In genomic region chr17:17344507-17345293, GRCh38 we compare ENCODE assay signal across 1 cellular context.
TF ChIP-seq lines count a peak whose summit lies in the region.

No MANE protein-coding gene starts in this region.

TF ChIP-seq in HepG2, 621 proteins besides CTCF, POLR2A, EP300 and RAD21 (continued from another document and continues in another):
- TF ChIP-seq PAXIP1 (CRISPR knock-in tag; conservative IDR thresholded peaks at IDR 0.05) (peak; percentile 56; the same call in 1 of the 2 replicates), ZSCAN29 (CRISPR knock-in tag; conservative IDR thresholded peaks at IDR 0.05) (no peak), ZKSCAN5 (CRISPR knock-in tag; IDR thresholded peaks at IDR 0.05) (no peak), NFE2L2 (IDR thresholded peaks at IDR 0.05; ENCODE audit: low read length) (no peak), KLF15 (CRISPR knock-in tag; IDR thresholded peaks at IDR 0.05; ENCODE audit: borderline replicate concordance) (no peak), IKZF5 (CRISPR knock-in tag; IDR thresholded peaks at IDR 0.05) (peak; percentile 72; the same call in 1 of the 2 replicates), GATA4 (IDR thresholded peaks at IDR 0.05; ENCODE audit: borderline replicate concordance, low read depth) (no peak), TAF1 (CRISPR knock-in tag; IDR thresholded peaks at IDR 0.05) (no peak), PHF8 (CRISPR knock-in tag; IDR thresholded peaks at IDR 0.05) (no peak), ZBTB43 (CRISPR knock-in tag; conservative IDR thresholded peaks at IDR 0.05) (no peak), KMT2B (CRISPR knock-in tag; IDR thresholded peaks at IDR 0.05) (no peak), ZBTB49 (CRISPR knock-in tag; IDR thresholded peaks at IDR 0.05; ENCODE audit: borderline replicate concordance) (no peak), ATF1 (CRISPR knock-in tag; IDR thresholded peaks at IDR 0.05) (no peak), GMEB2 (CRISPR knock-in tag; IDR thresholded peaks at IDR 0.05; ENCODE audit: low read depth) (no peak), SPEN (CRISPR knock-in tag; IDR thresholded peaks at IDR 0.05; ENCODE audit: low read depth) (peak; percentile 28; the same call in 1 of the 2 replicates), TCF12 (IDR thresholded peaks at IDR 0.05) (no peak), TCF12 (CRISPR knock-in tag; IDR thresholded peaks at IDR 0.05) (no peak), ZNF362 (CRISPR knock-in tag; IDR thresholded peaks at IDR 0.05; ENCODE audit: borderline replicate concordance) (no peak), JUNB (CRISPR knock-in tag; IDR thresholded peaks at IDR 0.05; ENCODE audit: borderline replicate concordance) (no peak), ARID2 (CRISPR knock-in tag; IDR thresholded peaks at IDR 0.05; ENCODE audit: borderline replicate concordance) (0 out of 2 replicates have a peak, but pooled peaks have one; percentile 32), CREB1 (IDR thresholded peaks at IDR 0.05) (no peak), CREB1 (CRISPR knock-in tag; IDR thresholded peaks at IDR 0.05) (no peak), ARID5B (CRISPR knock-in tag; IDR thresholded peaks at IDR 0.05) (peak; percentile 72; the same call in 1 of the 2 replicates), DPF2 (CRISPR knock-in tag; IDR thresholded peaks at IDR 0.05; ENCODE audit: borderline replicate concordance, low read depth) (no peak), GZF1 (CRISPR knock-in tag; IDR thresholded peaks at IDR 0.05) (no peak), SOX5 (CRISPR knock-in tag; IDR thresholded peaks at IDR 0.05; ENCODE audit: borderline replicate concordance) (peak; percentile 54; the same call in 1 of the 2 replicates), SRSF1 (optimal IDR thresholded peaks at IDR 0.05; ENCODE audit: low read depth, low read length) (peak; percentile 34), NFAT5 (CRISPR knock-in tag; IDR thresholded peaks at IDR 0.05) (no peak), FOSL1 (CRISPR knock-in tag; IDR thresholded peaks at IDR 0.05; ENCODE audit: borderline replicate concordance) (no peak), NCOA1 (CRISPR knock-in tag; IDR thresholded peaks at IDR 0.05) (no peak), ZIK1 (CRISPR knock-in tag; IDR thresholded peaks at IDR 0.05; ENCODE audit: borderline replicate concordance, low read depth) (no peak), NFYC (CRISPR knock-in tag; IDR thresholded peaks at IDR 0.05) (no peak), ZNF276 (CRISPR knock-in tag; IDR thresholded peaks at IDR 0.05; ENCODE audit: low read depth) (no peak), ZNF615 (CRISPR knock-in tag; IDR thresholded peaks at IDR 0.05; ENCODE audit: borderline replicate concordance) (no peak), ISL2 (CRISPR knock-in tag; IDR thresholded peaks at IDR 0.05) (no peak; the same call in 1 of the 2 replicates), PTBP1 (IDR thresholded peaks at IDR 0.05; ENCODE audit: low read depth, low read length, poor library complexity, severe bottlenecking) (no peak), ZNF598 (CRISPR knock-in tag; IDR thresholded peaks at IDR 0.05; ENCODE audit: borderline replicate concordance) (no peak)
